ENCODE assay signal across 1 cellular context in genomic region chr12:118328486-118329340, GRCh38.
TF ChIP-seq lines count a peak whose summit lies in the region.

No MANE protein-coding gene starts in this region.

TF ChIP-seq in HepG2, 621 proteins besides CTCF, POLR2A, EP300 and RAD21:
- no peak for TF ChIP-seq ZNF550 (CRISPR knock-in tag; IDR thresholded peaks at IDR 0.05; ENCODE audit: borderline replicate concordance)
- TF ChIP-seq DRAP1 (CRISPR knock-in tag; IDR thresholded peaks at IDR 0.05) = no peak
- no peak for TF ChIP-seq KDM5A (IDR thresholded peaks at IDR 0.05; ENCODE audit: borderline replicate concordance, low read length)
- no peak for TF ChIP-seq ZFP82 (CRISPR knock-in tag; IDR thresholded peaks at IDR 0.05; ENCODE audit: borderline replicate concordance)
- no peak for TF ChIP-seq ZSCAN25 (CRISPR knock-in tag; IDR thresholded peaks at IDR 0.05)
- no peak for TF ChIP-seq E2F2 (CRISPR knock-in tag; IDR thresholded peaks at IDR 0.05; ENCODE audit: borderline replicate concordance)
- no peak for TF ChIP-seq MED8 (CRISPR knock-in tag; IDR thresholded peaks at IDR 0.05; ENCODE audit: insufficient replicate concordance)
- TF ChIP-seq ARNT2 (CRISPR knock-in tag; IDR thresholded peaks at IDR 0.05; ENCODE audit: low read depth) = no peak
- TF ChIP-seq ISX (CRISPR knock-in tag; conservative IDR thresholded peaks at IDR 0.05) = no peak
- no peak for TF ChIP-seq PTBP1 (IDR thresholded peaks at IDR 0.05; ENCODE audit: low read depth, low read length, poor library complexity, severe bottlenecking)
- TF ChIP-seq TIGD3 (CRISPR knock-in tag; IDR thresholded peaks at IDR 0.05; ENCODE audit: borderline replicate concordance) = no peak
- TF ChIP-seq ATF2 (CRISPR knock-in tag; IDR thresholded peaks at IDR 0.05) = no peak
- no peak for TF ChIP-seq PRMT3 (CRISPR knock-in tag; IDR thresholded peaks at IDR 0.05; ENCODE audit: borderline replicate concordance, low read depth)
